ENCODE assay signal across 23 cellular contexts in the genomic region with DNA sequence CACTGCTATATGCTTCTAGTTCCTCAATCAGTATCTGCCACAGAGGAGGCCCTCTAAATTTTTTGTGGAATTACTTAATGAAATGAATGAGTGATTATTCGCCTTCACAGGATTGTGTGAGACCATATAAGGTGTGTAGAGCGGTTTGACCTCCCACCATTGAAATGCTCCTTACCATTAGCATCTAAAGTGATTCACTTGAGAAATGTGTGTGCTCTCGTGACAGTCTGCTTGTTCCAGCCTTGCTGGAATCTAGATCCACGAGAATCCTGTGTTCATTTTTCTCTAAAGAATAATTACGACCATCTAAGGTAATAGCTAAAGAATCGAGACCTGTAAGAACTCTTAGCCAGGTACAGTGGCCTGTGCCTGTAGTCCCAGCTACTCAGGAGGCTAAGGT.
"Had no signal": no experiment of that assay in that cellular context is flagged by ENCODE, and none has a peak within 500 bp of the region (broad histone marks: within the 10 kb centered on the region; RNA-seq: fewer than 3 reads in every experiment).

No MANE protein-coding gene starts in this region.

- H3K4me3 Mint-ChIP-seq: mesothelial cell of epicardium; natural killer cell; neural progenitor cell; stimulated activated naive B cell treated with anti-CD40 and anti-IgM and Interleukin-4, amounts not matched to agents 10 μg/mL and 1 μg/mL and 100 μg/mL, for 72 hours; stimulated activated naive CD8-positive, alpha-beta T cell treated with anti-CD3 and anti-CD28 coated beads, Interleukin-15, amount 100 ng/mL, for 72 hours had no signal

- H3K4me3 ChIP-seq: colonic mucosa, hepatocyte, neural progenitor cell, psoas muscle, thoracic aorta, transverse colon had no signal

- H3K27ac ChIP-seq: colonic mucosa, hepatocyte, neural progenitor cell, parathyroid adenoma, psoas muscle, thoracic aorta, transverse colon had no signal

- H3K36me3 ChIP-seq: colonic mucosa, neural progenitor cell, thoracic aorta, transverse colon had no signal

- H3K36me3 Mint-ChIP-seq: natural killer cell had no signal

- H3K27ac Mint-ChIP-seq: mesothelial cell of epicardium; natural killer cell; neural progenitor cell; stimulated activated naive B cell treated with anti-CD40 and anti-IgM and Interleukin-4, amounts not matched to agents 10 μg/mL and 1 μg/mL and 100 μg/mL, for 72 hours; stimulated activated naive CD8-positive, alpha-beta T cell treated with anti-CD3 and anti-CD28 coated beads, Interleukin-15, amount 100 ng/mL, for 72 hours had no signal

- H3K27me3 ChIP-seq: colonic mucosa, hepatocyte, neural progenitor cell, transverse colon had no signal

- H3K4me1 ChIP-seq: parathyroid adenoma had no signal

- ATAC-seq: left lobe of liver; natural killer cell; psoas muscle; sciatic nerve; stimulated activated naive B cell treated with anti-CD40 and anti-IgM and Interleukin-4, amounts not matched to agents 10 μg/mL and 1 μg/mL and 100 μg/mL, for 72 hours; stimulated activated naive CD8-positive, alpha-beta T cell treated with anti-CD3 and anti-CD28 coated beads, Interleukin-15, amount 100 ng/mL, for 72 hours had no signal

- H3K9ac ChIP-seq: neural progenitor cell, parathyroid adenoma had no signal

- H3K27me3 Mint-ChIP-seq: stimulated activated naive B cell treated with anti-CD40 and anti-IgM and Interleukin-4, amounts not matched to agents 10 μg/mL and 1 μg/mL and 100 μg/mL, for 72 hours; stimulated activated naive CD8-positive, alpha-beta T cell treated with anti-CD3 and anti-CD28 coated beads, Interleukin-15, amount 100 ng/mL, for 72 hours had no signal

- DNase-seq: cerebellar nuclear complex; colonic mucosa; dermis blood vessel endothelial cell; effector CD4-positive, alpha-beta T cell; foreskin melanocyte; head of caudate nucleus; kidney glomerular epithelial cell; natural killer cell; nucleus accumbens; psoas muscle; retina; stimulated activated CD4-positive, alpha-beta T cell treated with anti-CD3 and anti-CD28 coated beads, Interleukin-2, amount 100 ng/mL, for 24 hours; stimulated activated CD4-positive, alpha-beta T cell treated with anti-CD3 and anti-CD28 coated beads, Interleukin-4, amount 100 ng/mL, for 4 hours; stimulated activated naive B cell treated with anti-CD40 and anti-IgM and Interleukin-4, amounts not matched to agents 10 μg/mL and 1 μg/mL and 100 μg/mL, for 72 hours; stimulated activated naive CD8-positive, alpha-beta T cell treated with anti-CD3 and anti-CD28 coated beads, Interleukin-15, amount 100 ng/mL, for 72 hours; transverse colon had no signal

- H3K9me3 Mint-ChIP-seq: mesothelial cell of epicardium; natural killer cell; neural progenitor cell; stimulated activated naive B cell treated with anti-CD40 and anti-IgM and Interleukin-4, amounts not matched to agents 10 μg/mL and 1 μg/mL and 100 μg/mL, for 72 hours; stimulated activated naive CD8-positive, alpha-beta T cell treated with anti-CD3 and anti-CD28 coated beads, Interleukin-15, amount 100 ng/mL, for 72 hours had no signal

- H3K9me3 ChIP-seq: colonic mucosa, psoas muscle, thoracic aorta, transverse colon had no signal

- H3K4me2 ChIP-seq: hepatocyte, neural progenitor cell had no signal

- H2AFZ ChIP-seq: hepatocyte, neural progenitor cell, parathyroid adenoma had no signal

- H3K4me1 Mint-ChIP-seq: stimulated activated naive B cell treated with anti-CD40 and anti-IgM and Interleukin-4, amounts not matched to agents 10 μg/mL and 1 μg/mL and 100 μg/mL, for 72 hours had no signal
